14 cellular contexts compared by ENCODE assay signal in genomic region chrX:23845316-23845932, GRCh38.
DNase-seq lines count a peak whose midpoint lies in the region; ATAC-seq, FAIRE-seq and TF ChIP-seq lines count a peak whose summit lies in the region.
"Had no signal": no experiment of that assay in that cellular context is flagged by ENCODE, and none has a peak within 500 bp of the region (broad histone marks: within the 10 kb centered on the region; RNA-seq: fewer than 3 reads in every experiment).

No MANE protein-coding gene starts in this region.

- no peaks in the 10 kb centered on the region for H3K9me1 ChIP-seq in endothelial cell of umbilical vein (replicated peaks; ENCODE audit: control insufficient read depth, extremely low read depth, insufficient read depth, low read length)

- H2AFZ ChIP-seq in endothelial cell of umbilical vein (ENCODE audit: low read depth, low read length) = peak overlapping the region; percentile 64

- TF ChIP-seq CTCF in breast epithelium (IDR thresholded peaks at IDR 0.05) (no peak), MCF 10A (IDR thresholded peaks at IDR 0.05; ENCODE audit: unreplicated experiment) (no peak), endothelial cell of umbilical vein (IDR thresholded peaks at IDR 0.05; ENCODE audit: extremely low read depth in 1 of 2, insufficient read depth in 1 of 2, low read depth in 1 of 2, low read length in 2 of 2) (no peak), mucosa of descending colon (IDR thresholded peaks at IDR 0.05) (no peak), uterus (IDR thresholded peaks at IDR 0.05) (no peak)

- no TSS peak for BruUV-seq in MCF 10A (replicated peaks; lab: Mats Ljungman, UMichigan)
- BruUV-seq in endothelial cell of umbilical vein (replicated peaks; lab: Mats Ljungman, UMichigan) = no TSS peak

- intact Hi-C loops in breast epithelium (cut with DNase I; ENCODE audit: low total_unique reads) = no loop called here
- intact Hi-C loops in MCF 10A (cut with micrococcal nuclease) = no loop called here
- intact Hi-C loops in endothelial cell of umbilical vein (cut with micrococcal nuclease) = loop anchor here (2.0 kb wide), 1 partner anchor 27 kb away; no protein-coding TSS in a partner anchor
- intact Hi-C loops in mucosa of descending colon (cut with DNase I, micrococcal nuclease) = no loop called here
- intact Hi-C loops in uterus (cut with DNase I; ENCODE audit: low total_unique reads) = no loop called here

- CTCF ChIA-PET in MCF 10A (lab: Yijun Ruan, JAX) (interaction anchor here (0.5 to 1.0 kb wide), 3 partner anchors 56 to 1860 kb away, joined by 3 to 5 read pairs (median 4); no protein-coding TSS in a partner anchor), endothelial cell of umbilical vein (lab: Charles Lee) (interaction anchor here (1.3 kb wide), 1 partner anchor 56 kb away, joined by 6 read pairs; no protein-coding TSS in a partner anchor)
- CTCF ChIA-PET in activated CD8-positive, alpha-beta memory T cell treated with anti-CD3 and anti-CD28 coated beads, Interleukin-2, amount 10 ng/mL, durations not matched to agents 7 days and 5 days (lab: Charles Lee) = no interaction called here

- no peak for DNase-seq in breast epithelium (ENCODE audit: low spot score in 2 of 2)
- DNase-seq in MCF 10A (ENCODE audit: unreplicated experiment) = no peak
- DNase-seq in endothelial cell of umbilical vein (ENCODE audit: low read depth, low spot score) = peak; percentile 61
- DNase-seq in mucosa of descending colon = peak in 1 of 3 donors; percentile 39
- DNase-seq in uterus = no peak
- no peak for DNase-seq in activated CD8-positive, alpha-beta memory T cell treated with anti-CD3 and anti-CD28 coated beads, Interleukin-2, amount 10 ng/mL, durations not matched to agents 7 days and 5 days
- no peak for DNase-seq in middle frontal gyrus (ENCODE audit: extremely low spot score, low spot score)
- no peak for DNase-seq in activated CD8-positive, alpha-beta memory T cell treated with anti-CD3 and anti-CD28 coated beads, Interleukin-2, amount 50 U/mL, for 48 hours
- DNase-seq: HCEC 1CT; NCI-H1092; retina; stimulated activated CD8-positive, alpha-beta memory T cell treated with anti-CD3 and anti-CD28 coated beads, Interleukin-4, amount 100 ng/mL, for 48 hours had no signal

- no peaks in the 10 kb centered on the region for H3K79me2 ChIP-seq in endothelial cell of umbilical vein (ENCODE audit: control insufficient read depth, insufficient read depth, low read length)

- H3K4me1 Mint-ChIP-seq in MCF 10A (ENCODE audit: insufficient read depth, unreplicated experiment) = no peaks in the 10 kb centered on the region
- no peaks in the 10 kb centered on the region for H3K4me1 Mint-ChIP-seq in activated CD8-positive, alpha-beta memory T cell treated with anti-CD3 and anti-CD28 coated beads, Interleukin-2, amount 10 ng/mL, durations not matched to agents 7 days and 5 days

- no peaks in the 10 kb centered on the region for H4K20me1 ChIP-seq in endothelial cell of umbilical vein (replicated peaks; ENCODE audit: control insufficient read depth, extremely low read depth, insufficient read depth, low read length)

- H3K4me3 ChIP-seq in breast epithelium (no peak overlapping the region), endothelial cell of umbilical vein (replicated peaks in 1 of 3; ENCODE audit: insufficient read depth in 1 of 3, low read depth in 1 of 3, low read length in 3 of 3) (no peak overlapping the region), mucosa of descending colon (no peak overlapping the region), uterus (no peak overlapping the region)

- H3K4me3 Mint-ChIP-seq in MCF 10A (ENCODE audit: unreplicated experiment) = no peak overlapping the region
- no peak overlapping the region for H3K4me3 Mint-ChIP-seq in activated CD8-positive, alpha-beta memory T cell treated with anti-CD3 and anti-CD28 coated beads, Interleukin-2, amount 10 ng/mL, durations not matched to agents 7 days and 5 days
- H3K4me3 Mint-ChIP-seq: activated T-helper 1 cell treated with anti-CD3 and anti-CD28 coated beads, Interleukin-12 subunit alpha, Interleukin-12 subunit beta, Interleukin-2, Interleukin-4 antibody, amounts not matched to agents 30 ng/mL and 10 ng/mL and 1 ng/mL, durations not matched to agents 14 hours and 24 hours and 36 hours had no signal

- no peaks in the 10 kb centered on the region for H3K36me3 ChIP-seq in breast epithelium
- no peaks in the 10 kb centered on the region for H3K36me3 ChIP-seq in endothelial cell of umbilical vein (ENCODE audit: control insufficient read depth in 2 of 2, extremely low read depth in 1 of 2, insufficient read depth in 2 of 2, low read length in 2 of 2)
- no peaks in the 10 kb centered on the region for H3K36me3 ChIP-seq in mucosa of descending colon (ENCODE audit: low read depth)
- no peaks in the 10 kb centered on the region for H3K36me3 ChIP-seq in uterus

- TF ChIP-seq POLR2A in breast epithelium (IDR thresholded peaks at IDR 0.05) (no peak), endothelial cell of umbilical vein (IDR thresholded peaks at IDR 0.05; ENCODE audit: low read depth, low read length) (no peak), uterus (IDR thresholded peaks at IDR 0.05) (no peak)

- dilution Hi-C loops in endothelial cell of umbilical vein (cut with MboI; ENCODE audit: extremely low pct_ligation_motif_present, low sequenced_read_pairs) = no loop called here

- peak overlapping the region; percentile 62 for H3K4me2 ChIP-seq in endothelial cell of umbilical vein (ENCODE audit: insufficient read depth, low read length)

- H3K9ac ChIP-seq in endothelial cell of umbilical vein (replicated peaks; ENCODE audit: extremely low read depth, insufficient read depth, low read length) = peak overlapping the region; percentile 3

- no peaks in the 10 kb centered on the region for H3K9me3 Mint-ChIP-seq in MCF 10A (ENCODE audit: unreplicated experiment)
- H3K9me3 Mint-ChIP-seq in activated CD8-positive, alpha-beta memory T cell treated with anti-CD3 and anti-CD28 coated beads, Interleukin-2, amount 10 ng/mL, durations not matched to agents 7 days and 5 days (ENCODE audit: low read depth) = no peaks in the 10 kb centered on the region
- H3K9me3 Mint-ChIP-seq: activated T-helper 1 cell treated with anti-CD3 and anti-CD28 coated beads, Interleukin-12 subunit alpha, Interleukin-12 subunit beta, Interleukin-2, Interleukin-4 antibody, amounts not matched to agents 30 ng/mL and 10 ng/mL and 1 ng/mL, durations not matched to agents 14 hours and 24 hours and 36 hours had no signal

- POLR2A ChIA-PET in MCF 10A (lab: Yijun Ruan, JAX) = no interaction called here
- POLR2A ChIA-PET in endothelial cell of umbilical vein (lab: Charles Lee) = interaction anchor here (1.1 kb wide), 1 partner anchor 63 kb away, joined by 3 read pairs; the partner anchor contains the start of gene SAT1

- H3K27ac ChIP-seq in breast epithelium = peak overlapping the region; percentile 14 to 57
- peak overlapping the region; percentile 18 for H3K27ac ChIP-seq in endothelial cell of umbilical vein (ENCODE audit: insufficient read depth, low read depth, low read length)
- H3K27ac ChIP-seq in uterus = peak overlapping the region; percentile 1 to 59

- H3K4me1 ChIP-seq in breast epithelium (no peaks in the 10 kb centered on the region), endothelial cell of umbilical vein (ENCODE audit: control insufficient read depth, extremely low read depth, insufficient read depth, low read length) (peaks cover 12% of the 10 kb centered on the region), mucosa of descending colon (ENCODE audit: low read depth) (no peaks in the 10 kb centered on the region), uterus (no peaks in the 10 kb centered on the region)

- H3K9me3 ChIP-seq in breast epithelium = no peaks in the 10 kb centered on the region
- no peaks in the 10 kb centered on the region for H3K9me3 ChIP-seq in endothelial cell of umbilical vein (replicated peaks; ENCODE audit: control insufficient read depth, insufficient read depth, low read length)
- H3K9me3 ChIP-seq in mucosa of descending colon = no peaks in the 10 kb centered on the region
- H3K9me3 ChIP-seq in uterus = no peaks in the 10 kb centered on the region

- FAIRE-seq in endothelial cell of umbilical vein (lab: Jason Lieb, UNC) = no peak
- FAIRE-seq: TTC549 had no signal

- peak; percentile 84 for ATAC-seq in mucosa of descending colon
- ATAC-seq in activated CD8-positive, alpha-beta memory T cell treated with anti-CD3 and anti-CD28 coated beads, Interleukin-2, amount 10 ng/mL, durations not matched to agents 7 days and 5 days = no peak

- H3K27me3 Mint-ChIP-seq in MCF 10A (ENCODE audit: insufficient read depth, unreplicated experiment) = no peaks in the 10 kb centered on the region
- H3K27me3 Mint-ChIP-seq in activated CD8-positive, alpha-beta memory T cell treated with anti-CD3 and anti-CD28 coated beads, Interleukin-2, amount 10 ng/mL, durations not matched to agents 7 days and 5 days = no peaks in the 10 kb centered on the region

- H3K36me3 Mint-ChIP-seq in MCF 10A (ENCODE audit: insufficient read depth, unreplicated experiment) = peaks cover 13% of the 10 kb centered on the region
- peaks cover 3% of the 10 kb centered on the region for H3K36me3 Mint-ChIP-seq in activated CD8-positive, alpha-beta memory T cell treated with anti-CD3 and anti-CD28 coated beads, Interleukin-2, amount 10 ng/mL, durations not matched to agents 7 days and 5 days

- H3K27ac Mint-ChIP-seq in MCF 10A (ENCODE audit: low read depth, unreplicated experiment) = no peak overlapping the region
- H3K27ac Mint-ChIP-seq in activated CD8-positive, alpha-beta memory T cell treated with anti-CD3 and anti-CD28 coated beads, Interleukin-2, amount 10 ng/mL, durations not matched to agents 7 days and 5 days = no peak overlapping the region
- H3K27ac Mint-ChIP-seq: activated T-helper 1 cell treated with anti-CD3 and anti-CD28 coated beads, Interleukin-12 subunit alpha, Interleukin-12 subunit beta, Interleukin-2, Interleukin-4 antibody, amounts not matched to agents 30 ng/mL and 10 ng/mL and 1 ng/mL, durations not matched to agents 14 hours and 24 hours and 36 hours had no signal

- peaks cover 0 to 4% of the 10 kb centered on the region in 2 donors for H3K27me3 ChIP-seq in breast epithelium
- H3K27me3 ChIP-seq in endothelial cell of umbilical vein (ENCODE audit: control insufficient read depth in 2 of 2, insufficient read depth in 2 of 2, low read length in 2 of 2) = no peaks in the 10 kb centered on the region
- H3K27me3 ChIP-seq in uterus = no peaks in the 10 kb centered on the region

TF ChIP-seq in endothelial cell of umbilical vein, 7 proteins besides CTCF, POLR2A, EP300 and RAD21 (continues in another document):
- TF ChIP-seq GATA2 (IDR thresholded peaks at IDR 0.05; ENCODE audit: insufficient read depth, insufficient read length, low read depth, low read length) (no peak), EZH2 (IDR thresholded peaks at IDR 0.05; ENCODE audit: borderline replicate concordance, low read depth, low read length, severe bottlenecking) (no peak), FOS (IDR thresholded peaks at IDR 0.05; ENCODE audit: borderline replicate concordance, insufficient read depth, low read length) (no peak), JUN (IDR thresholded peaks at IDR 0.05; ENCODE audit: borderline replicate concordance, insufficient read depth, insufficient read length, low read depth) (no peak), POLR2AphosphoS5 (IDR thresholded peaks at IDR 0.05; ENCODE audit: insufficient read depth, low read depth, low read length) (no peak)
